ENCODE assay signal across 17 cellular contexts in genomic region chr5:168177831-168178450, GRCh38.
DNase-seq lines count a peak whose midpoint lies in the region; ATAC-seq and TF ChIP-seq lines count a peak whose summit lies in the region.
"Had no signal": no experiment of that assay in that cellular context is flagged by ENCODE, and none has a peak within 500 bp of the region (broad histone marks: within the 10 kb centered on the region; RNA-seq: fewer than 3 reads in every experiment).

No MANE protein-coding gene starts in this region.

- H3K4me3 ChIP-seq in retinal pigment epithelial cell (ENCODE audit: low read length) (no peak overlapping the region), A673 (ENCODE audit: low read depth, low read length, poor library complexity, severe bottlenecking) (no peak overlapping the region)
- H3K4me3 ChIP-seq: BLaER1 treated with 17β-estradiol and CSF1 and Interleukin-3, amounts not matched to agents 10 nM and 100 nM; SJCRH30; upper lobe of right lung had no signal

- no peaks in the 10 kb centered on the region for H3K9me3 ChIP-seq in A673 (ENCODE audit: low read depth, low read length, poor library complexity, severe bottlenecking)
- H3K9me3 ChIP-seq: BLaER1 treated with 17β-estradiol and CSF1 and Interleukin-3, amounts not matched to agents 10 nM and 100 nM; SJCRH30; upper lobe of right lung had no signal

- no peak for ATAC-seq in GM19452 (IDR thresholded peaks at IDR 0.05; ENCODE audit: unreplicated experiment)
- ATAC-seq: activated CD4-positive, alpha-beta T cell treated with anti-CD3 and anti-CD28 coated beads for 36 hours; upper lobe of right lung had no signal

- DNase-seq in NCI-H1417 (lab: John Stamatoyannopoulos, UW) (peak in 2 of 3 experiments; percentile 12 to 45), NCI-H1417 treated with DMSO at 0.1 percent for 48 hours (lab: John Stamatoyannopoulos, UW) (no peak), cerebellar cortex (ENCODE audit: low spot score) (peak; percentile 23), iPS-NIHi11 (ENCODE audit: low spot score) (peak; percentile 52), retinal pigment epithelial cell (ENCODE audit: low read depth) (no peak), RPMI8226 (no peak), A673 (ENCODE audit: low spot score) (no peak)
- DNase-seq: 8988T; activated CD4-positive, alpha-beta T cell treated with anti-CD3 and anti-CD28 coated beads for 36 hours; activated gamma-delta T cell; cerebellar nuclear complex; NCI-H187 treated with DMSO at 0.1 percent for 48 hours; SJCRH30; stimulated activated naive CD4-positive, alpha-beta T cell treated with Interleukin-2 at 50 U/mL for 16 hours; upper lobe of right lung had no signal

- H3K4me1 ChIP-seq in A673 (ENCODE audit: insufficient read depth, low read length, poor library complexity, severe bottlenecking) = peaks cover 3% of the 10 kb centered on the region
- H3K4me1 ChIP-seq: upper lobe of right lung had no signal

- peak; percentile 18 for TF ChIP-seq CTCF in retinal pigment epithelial cell (conservative IDR thresholded peaks at IDR 0.05; ENCODE audit: low read depth, low read length)
- no peak for TF ChIP-seq CTCF in A673 (conservative IDR thresholded peaks at IDR 0.05; ENCODE audit: low read depth, low read length)

- no peaks in the 10 kb centered on the region for H3K36me3 ChIP-seq in A673 (ENCODE audit: insufficient read depth, low read length, poor library complexity, severe bottlenecking)
- H3K36me3 ChIP-seq: SJCRH30, upper lobe of right lung had no signal

- no peak overlapping the region for H3K27ac ChIP-seq in A673 (ENCODE audit: low read depth, low read length, poor library complexity, severe bottlenecking)
- H3K27ac ChIP-seq: BLaER1 treated with 17β-estradiol and CSF1 and Interleukin-3, amounts not matched to agents 10 nM and 100 nM; SJCRH30; upper lobe of right lung had no signal

- H3K27me3 ChIP-seq in A673 (replicated peaks; ENCODE audit: insufficient read depth, low read depth, low read length, poor library complexity) = no peaks in the 10 kb centered on the region
- H3K27me3 ChIP-seq: BLaER1 treated with 17β-estradiol and CSF1 and Interleukin-3, amounts not matched to agents 10 nM and 100 nM; SJCRH30; upper lobe of right lung had no signal

- BruUV-seq in A673 (replicated peaks; lab: Mats Ljungman, UMichigan) = no TSS peak

- CTCF ChIA-PET in A673 (lab: Charles Lee) = no interaction called here

- intact Hi-C loops in A673 (cut with micrococcal nuclease; ENCODE audit: unreplicated experiment) = no loop called here

- POLR2A ChIA-PET in A673 (lab: Charles Lee; ENCODE audit: low non-redundant PET) = no interaction called here

Comparison
In these comparisons a context has a peak if more than half of its experiments do, and no peak if none do; other contexts are left out.
1. DNase-seq: peak in NCI-H1417 (2 of 3), cerebellar cortex (single experiment) and iPS-NIHi11 (single experiment); none in NCI-H1417 treated with DMSO at 0.1 percent for 48 hours (single experiment), retinal pigment epithelial cell (single experiment), RPMI8226 (single experiment) and A673 (single experiment).